ENCODE assay signal across 3 cellular contexts in the genomic region with DNA sequence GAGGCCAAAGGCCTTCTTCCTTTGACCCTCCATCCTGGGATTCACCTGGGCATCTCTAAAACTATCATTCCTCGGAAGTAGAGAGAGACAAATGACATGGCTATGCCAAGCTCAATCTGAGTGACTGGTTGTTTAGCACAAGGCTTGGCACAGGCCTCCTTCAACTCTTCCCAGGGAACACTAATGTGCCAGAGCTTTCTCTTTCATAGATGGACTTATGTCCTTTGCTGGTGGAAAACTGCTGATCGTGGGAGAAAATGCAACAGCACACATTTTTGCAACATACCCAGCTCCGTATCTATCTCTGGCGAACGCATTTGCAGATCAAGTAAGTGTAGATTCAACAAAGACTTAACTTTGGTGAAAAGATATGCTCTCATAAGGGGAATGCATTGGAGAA.
TF ChIP-seq lines count a peak whose summit lies in the region.

No MANE protein-coding gene starts in this region.

TF ChIP-seq in A549, 52 proteins besides CTCF, POLR2A, EP300 and RAD21:
- peak; percentile 36 for TF ChIP-seq MAFK (IDR thresholded peaks at IDR 0.05; ENCODE audit: partially characterized antibody)
- TF ChIP-seq MAZ (IDR thresholded peaks at IDR 0.05; ENCODE audit: borderline replicate concordance, low read depth, low read length), result no peak
- TF ChIP-seq FOXS1 (CRISPR knock-in tag; IDR thresholded peaks at IDR 0.05), result no peak

TF ChIP-seq in K562, 482 proteins besides CTCF, POLR2A, EP300 and RAD21:
- TF ChIP-seq, protein P1, sequence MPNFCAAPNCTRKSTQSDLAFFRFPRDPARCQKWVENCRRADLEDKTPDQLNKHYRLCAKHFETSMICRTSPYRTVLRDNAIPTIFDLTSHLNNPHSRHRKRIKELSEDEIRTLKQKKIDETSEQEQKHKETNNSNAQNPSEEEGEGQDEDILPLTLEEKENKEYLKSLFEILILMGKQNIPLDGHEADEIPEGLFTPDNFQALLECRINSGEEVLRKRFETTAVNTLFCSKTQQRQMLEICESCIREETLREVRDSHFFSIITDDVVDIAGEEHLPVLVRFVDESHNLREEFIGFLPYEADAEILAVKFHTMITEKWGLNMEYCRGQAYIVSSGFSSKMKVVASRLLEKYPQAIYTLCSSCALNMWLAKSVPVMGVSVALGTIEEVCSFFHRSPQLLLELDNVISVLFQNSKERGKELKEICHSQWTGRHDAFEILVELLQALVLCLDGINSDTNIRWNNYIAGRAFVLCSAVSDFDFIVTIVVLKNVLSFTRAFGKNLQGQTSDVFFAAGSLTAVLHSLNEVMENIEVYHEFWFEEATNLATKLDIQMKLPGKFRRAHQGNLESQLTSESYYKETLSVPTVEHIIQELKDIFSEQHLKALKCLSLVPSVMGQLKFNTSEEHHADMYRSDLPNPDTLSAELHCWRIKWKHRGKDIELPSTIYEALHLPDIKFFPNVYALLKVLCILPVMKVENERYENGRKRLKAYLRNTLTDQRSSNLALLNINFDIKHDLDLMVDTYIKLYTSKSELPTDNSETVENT (CRISPR knock-in tag; IDR thresholded peaks at IDR 0.05), result no peak
- TF ChIP-seq DEAF1 (CRISPR knock-in tag; IDR thresholded peaks at IDR 0.05) (no peak), MAFF (IDR thresholded peaks at IDR 0.05; ENCODE audit: low read length) (peak; percentile 31; the same call in 1 of the 2 replicates), ZNF316 (IDR thresholded peaks at IDR 0.05) (peak; percentile 46), NKRF (IDR thresholded peaks at IDR 0.05; ENCODE audit: borderline replicate concordance) (no peak)

TF ChIP-seq in HepG2, 621 proteins besides CTCF, POLR2A, EP300 and RAD21:
- TF ChIP-seq MAFF (IDR thresholded peaks at IDR 0.05; ENCODE audit: low read depth, low read length), result peak; percentile 8; the same call in 1 of the 2 replicates
- TF ChIP-seq, protein P2, sequence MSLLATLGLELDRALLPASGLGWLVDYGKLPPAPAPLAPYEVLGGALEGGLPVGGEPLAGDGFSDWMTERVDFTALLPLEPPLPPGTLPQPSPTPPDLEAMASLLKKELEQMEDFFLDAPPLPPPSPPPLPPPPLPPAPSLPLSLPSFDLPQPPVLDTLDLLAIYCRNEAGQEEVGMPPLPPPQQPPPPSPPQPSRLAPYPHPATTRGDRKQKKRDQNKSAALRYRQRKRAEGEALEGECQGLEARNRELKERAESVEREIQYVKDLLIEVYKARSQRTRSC (CRISPR knock-in tag; IDR thresholded peaks at IDR 0.05; ENCODE audit: low read depth), result no peak
- TF ChIP-seq ZBED4 (CRISPR knock-in tag; IDR thresholded peaks at IDR 0.05; ENCODE audit: borderline replicate concordance), result no peak
- peak in 1 of 2 experiments; percentile 30; a peak in 1 of 4 replicates for TF ChIP-seq MAFK (conservative IDR thresholded peaks at IDR 0.05 in 1 of 2, IDR thresholded peaks at IDR 0.05 in 1 of 2; ENCODE audit: low read length in 2 of 2)
- no peak for TF ChIP-seq ZNF704 (CRISPR knock-in tag; IDR thresholded peaks at IDR 0.05; ENCODE audit: borderline replicate concordance)
